8 cellular contexts compared by ENCODE assay signal in genomic region chr17:27601069-27601974, GRCh38. TPM values are rescaled to one million over a fixed set of nuclear protein-coding genes. Genes with fewer than 3 reads are reported as not detected.
DNase-seq lines count a peak whose midpoint lies in the region; ATAC-seq and TF ChIP-seq lines count a peak whose summit lies in the region.

No MANE protein-coding gene starts in this region.

- DNase-seq in G401 (ENCODE audit: low spot score) (peak; percentile 84), MV-4-11 (lab: John Stamatoyannopoulos, UW) (peak; percentile 81), SW480 (ENCODE audit: low spot score) (peak; percentile 70), Right ventricle myocardium superior (peak; percentile 81), posterior vena cava (ENCODE audit: low spot score) (peak; percentile 88), uterus (peak; percentile 82 to 88)
- DNase-seq in activated naive CD8-positive, alpha-beta T cell treated with anti-CD3 and anti-CD28 coated beads, Interleukin-2, amount 50 U/mL, for 16 hours (ENCODE audit: low read depth, low spot score) = peak; percentile 71

- no peak overlapping the region for H3K27ac ChIP-seq in uterus

- H3K4me1 ChIP-seq in uterus = no peaks in the 10 kb centered on the region

- in situ Hi-C loops in G401 (cut with HindIII; ENCODE audit: low sequenced_read_pairs) = no loop called here

- no peaks in the 10 kb centered on the region for H3K27me3 ChIP-seq in uterus

- ATAC-seq in Right ventricle myocardium superior (ENCODE audit: poor library complexity) (peak; percentile 58), HG03095 (IDR thresholded peaks at IDR 0.05; ENCODE audit: unreplicated experiment) (no peak)

- intact Hi-C loops in Right ventricle myocardium superior (cut with DNase I) (loop anchor here (2.0 to 5.0 kb wide), 3 partner anchors 144 to 365 kb away; partner anchors contain the start of gene KSR1), posterior vena cava (cut with DNase I) (loop anchor here (5.0 kb wide), 4 partner anchors 51 to 364 kb away; no protein-coding TSS in a partner anchor), uterus (cut with DNase I; ENCODE audit: low total_unique reads) (loop anchor here (5.0 kb wide), 1 partner anchor 249 kb away; no protein-coding TSS in a partner anchor)

- H3K36me3 ChIP-seq in uterus = no peaks in the 10 kb centered on the region

- no peak overlapping the region for H3K4me3 ChIP-seq in uterus

- TF ChIP-seq POLR2A in uterus (IDR thresholded peaks at IDR 0.05) = no peak

- no peaks in the 10 kb centered on the region for H3K9me3 ChIP-seq in uterus

- TF ChIP-seq CTCF in uterus (IDR thresholded peaks at IDR 0.05) = peak; percentile 92 to 95 (median 93)

RNA-seq across cellular contexts. Expression of gene LGALS9, which starts 29.7 kb away (rescaled TPM):
- total RNA-seq in G401 (2014; rRNA removed; shearing (Covaris generic)) = not detected in 2 replicates
- total RNA-seq in Right ventricle myocardium superior (17.0 TPM), posterior vena cava (10 to 100 TPM; 53.9 to 56.9 TPM), uterus (10 to 100 TPM in 3 of 4 donors, not detected in 1; 14.4 to 31.8 (median 15.2) TPM)
